22 cellular contexts compared by ENCODE assay signal in the genomic region with DNA sequence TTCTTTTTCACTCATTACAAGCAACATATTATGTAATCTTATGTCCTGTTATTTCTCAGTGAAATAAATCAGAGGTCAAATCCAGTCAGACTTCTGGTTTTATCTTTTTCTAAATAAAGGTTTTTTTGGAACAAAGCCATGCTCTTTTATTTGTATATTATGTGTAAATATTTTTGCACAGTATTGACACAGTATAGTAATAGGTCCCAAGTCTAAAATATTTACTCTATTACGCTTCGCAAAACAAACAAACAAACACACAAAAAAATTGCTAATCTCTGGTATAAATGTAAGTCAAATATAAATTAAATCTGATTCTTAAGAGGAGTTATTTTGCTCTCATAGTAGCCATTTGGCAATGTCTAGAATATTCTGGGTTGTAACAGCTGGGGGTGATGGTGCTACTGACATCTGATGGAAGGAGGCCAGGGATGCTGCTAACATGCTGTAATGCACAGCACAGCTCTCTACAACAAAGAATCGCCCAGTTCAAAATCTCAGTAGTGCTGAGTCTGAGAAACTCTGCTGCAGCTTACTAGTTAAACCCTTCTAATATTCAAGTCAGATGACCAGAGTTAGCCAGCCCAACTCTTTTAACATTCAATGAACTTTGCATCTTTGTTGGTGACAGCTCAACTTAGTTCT.
DNase-seq lines count a peak whose midpoint lies in the region; ATAC-seq and TF ChIP-seq lines count a peak whose summit lies in the region.
"Had no signal": no experiment of that assay in that cellular context is flagged by ENCODE, and none has a peak within 500 bp of the region (broad histone marks: within the 10 kb centered on the region; RNA-seq: fewer than 3 reads in every experiment).

No MANE protein-coding gene starts in this region.

- WGBS in right lobe of liver (ENCODE audit: insufficient coverage, low coverage, low lambda C conversion rate, missing lambda C conversion rate): 27% methylated on average over 2 of the region's 3 CpGs

- no peak for TF ChIP-seq CTCF in right lobe of liver (IDR thresholded peaks at IDR 0.05)

- H3K27ac ChIP-seq in right lobe of liver: no peak overlapping the region
- H3K27ac ChIP-seq: A549, SK-N-MC had no signal

- no peak overlapping the region for H3K4me3 ChIP-seq in right lobe of liver
- H3K4me3 ChIP-seq: A549, GM23338, SK-N-MC had no signal

- DNase-seq in Ammon's horn (ENCODE audit: low spot score) (peak; percentile 35), DMS53 treated with DMSO at 0.1 percent for 48 hours (lab: John Stamatoyannopoulos, UW; ENCODE audit: unreplicated experiment) (peak; percentile 58), NCI-H69 (lab: John Stamatoyannopoulos, UW) (peak; percentile 15), right lobe of liver (no peak), COR-L47 (lab: John Stamatoyannopoulos, UW) (no peak), GM03348 (ENCODE audit: low spot score) (no peak)
- DNase-seq: AML-193; Caco-2; CD4-positive, alpha-beta memory T cell; DND-41; H9; HFFc6; NCI-H1105 treated with DMSO at 0.1 percent for 48 hours; NCI-H146; NCI-H2029; NCI-H226; NCI-H524; SIG-M5 had no signal

- intact Hi-C loops in right lobe of liver (cut with DNase I): no loop called here

- no peaks in the 10 kb centered on the region for H3K9me3 ChIP-seq in right lobe of liver
- H3K9me3 ChIP-seq: Caco-2 had no signal

- ATAC-seq in right lobe of liver: peak; percentile 63 to 81 (median 70)
- ATAC-seq in HG03342 (IDR thresholded peaks at IDR 0.05; ENCODE audit: unreplicated experiment): no peak
- ATAC-seq: A549, GM23338 had no signal

- no peaks in the 10 kb centered on the region for H3K27me3 ChIP-seq in right lobe of liver

- H3K36me3 ChIP-seq in right lobe of liver: no peaks in the 10 kb centered on the region

- no peaks in the 10 kb centered on the region for H3K4me1 ChIP-seq in right lobe of liver
- H3K4me1 ChIP-seq: A549, Caco-2 had no signal

- no peak for TF ChIP-seq POLR2A in right lobe of liver (IDR thresholded peaks at IDR 0.05)

Comparison
In these comparisons a context has a peak if more than half of its experiments do, and no peak if none do; other contexts are left out.
1. DNase-seq: peak in Ammon's horn (single experiment), DMS53 treated with DMSO at 0.1 percent for 48 hours (single experiment) and NCI-H69 (single experiment); none in right lobe of liver (0 of 3), COR-L47 (single experiment) and GM03348 (single experiment).